1 cellular context compared by ENCODE assay signal in genomic region chr5:129438322-129438721, GRCh38.
TF ChIP-seq lines count a peak whose summit lies in the region.

No MANE protein-coding gene starts in this region.

TF ChIP-seq in GM23338, 12 proteins besides CTCF, POLR2A, EP300 and RAD21 (continued from another document):
- TF ChIP-seq ZNF462 (CRISPR knock-in tag; IDR thresholded peaks at IDR 0.05) (no peak), NANOG (IDR thresholded peaks at IDR 0.05; ENCODE audit: borderline replicate concordance) (no peak), POLR2AphosphoS5 (IDR thresholded peaks at IDR 0.05; ENCODE audit: low read depth) (no peak), ZNF114 (CRISPR knock-in tag; IDR thresholded peaks at IDR 0.05) (no peak), JUNB (IDR thresholded peaks at IDR 0.05; ENCODE audit: unreplicated experiment) (no peak), EZH2phosphoT487 (IDR thresholded peaks at IDR 0.05; ENCODE audit: unreplicated experiment) (no peak), ZNF331 (CRISPR knock-in tag; IDR thresholded peaks at IDR 0.05; ENCODE audit: low read depth) (no peak), REST (IDR thresholded peaks at IDR 0.05; ENCODE audit: unreplicated experiment) (no peak), EZH2 (IDR thresholded peaks at IDR 0.05; ENCODE audit: low read depth, unreplicated experiment) (no peak), ETS1 (IDR thresholded peaks at IDR 0.05) (no peak), CREB1 (CRISPR knock-in tag; IDR thresholded peaks at IDR 0.05; ENCODE audit: low read depth) (no peak)
